Comparison of ENCODE assay signal across 8 cellular contexts in genomic region chr2:169361706-169362345, GRCh38. TPM values are rescaled to one million over a fixed set of nuclear protein-coding genes. Genes with fewer than 3 reads are reported as not detected.
A peak's percentile ranks its signal among the peaks of the same experiment; 100 is the strongest.
DNase-seq lines count a peak whose midpoint lies in the region; ATAC-seq, FAIRE-seq and TF ChIP-seq lines count a peak whose summit lies in the region.

No MANE protein-coding gene starts in this region.

- H3K9me3 Mint-ChIP-seq in activated CD8-positive, alpha-beta T cell treated with anti-CD3 and anti-CD28 coated beads, Interleukin-2, amount 10 ng/mL, durations not matched to agents 7 days and 5 days (ENCODE audit: insufficient read depth), result no peaks in the 10 kb centered on the region

- peak overlapping the region; percentile 87 for H3K4me3 Mint-ChIP-seq in activated CD8-positive, alpha-beta T cell treated with anti-CD3 and anti-CD28 coated beads, Interleukin-2, amount 10 ng/mL, durations not matched to agents 7 days and 5 days

- H3K4me3 ChIP-seq in pancreas, result peak overlapping the region; percentile 12 to 59 (median 37)

- no peak for FAIRE-seq in pancreas (lab: Jason Lieb, UNC)

- CTCF ChIA-PET in activated CD8-positive, alpha-beta T cell treated with anti-CD3 and anti-CD28 coated beads, Interleukin-2, amount 10 ng/mL, durations not matched to agents 7 days and 5 days (lab: Charles Lee), result interaction anchor here (1.0 kb wide), 1 partner anchor 656 kb away, joined by 3 read pairs; no protein-coding TSS in a partner anchor

- no peak overlapping the region for H3K27ac ChIP-seq in pancreas

- TF ChIP-seq CTCF in pancreas (IDR thresholded peaks at IDR 0.05), result no peak

- peaks cover 0 to 8% (median 4%) of the 10 kb centered on the region in 4 donors for H3K27me3 ChIP-seq in pancreas

- H3K4me1 ChIP-seq in pancreas, result peaks cover 8 to 21% (median 12%) of the 10 kb centered on the region in 3 donors

- H3K4me1 Mint-ChIP-seq in activated CD8-positive, alpha-beta T cell treated with anti-CD3 and anti-CD28 coated beads, Interleukin-2, amount 10 ng/mL, durations not matched to agents 7 days and 5 days (ENCODE audit: low read depth), result peaks cover 36% of the 10 kb centered on the region

- no peaks in the 10 kb centered on the region for H3K36me3 ChIP-seq in pancreas

- intact Hi-C loops in pancreas (cut with DNase I), result no loop called here

- H3K36me3 Mint-ChIP-seq in activated CD8-positive, alpha-beta T cell treated with anti-CD3 and anti-CD28 coated beads, Interleukin-2, amount 10 ng/mL, durations not matched to agents 7 days and 5 days (ENCODE audit: low read depth), result peaks cover 4% of the 10 kb centered on the region

- in situ Hi-C loops in G401 (cut with HindIII; ENCODE audit: low sequenced_read_pairs), result no loop called here

- WGBS in pancreas, 2 donors, result 0 to 1% methylated on average over 53 to 57 of the region's 57 CpGs

- POLR2A ChIA-PET in activated CD8-positive, alpha-beta T cell treated with anti-CD3 and anti-CD28 coated beads, Interleukin-2, amount 10 ng/mL, durations not matched to agents 7 days and 5 days (lab: Charles Lee), result interaction anchor here (0.5 kb wide), 1 partner anchor 230 kb away, joined by 3 read pairs; no protein-coding TSS in a partner anchor

- H3K9me3 ChIP-seq in pancreas, result no peaks in the 10 kb centered on the region

- peak; percentile 4 for ATAC-seq in activated CD8-positive, alpha-beta T cell treated with anti-CD3 and anti-CD28 coated beads, Interleukin-2, amount 10 ng/mL, durations not matched to agents 7 days and 5 days
- ATAC-seq in pancreas (peak; percentile 39 to 61 (median 52)), GM18520 (IDR thresholded peaks at IDR 0.05; ENCODE audit: unreplicated experiment) (no peak)

- DNase-seq in NCI-H345 (lab: John Stamatoyannopoulos, UW), result peak; percentile 41
- DNase-seq in NCI-H345 treated with DMSO at 0.1 percent for 48 hours (lab: John Stamatoyannopoulos, UW; ENCODE audit: unreplicated experiment), result no peak
- peak; percentile 23 for DNase-seq in activated CD8-positive, alpha-beta T cell treated with anti-CD3 and anti-CD28 coated beads, Interleukin-2, amount 10 ng/mL, durations not matched to agents 7 days and 5 days
- DNase-seq in germinal center (ENCODE audit: low spot score), result peak; percentile 19
- DNase-seq in pancreas, result peak in 5 of 6 donors; percentile 13 to 75 (median 24)
- no peak for DNase-seq in G401 (ENCODE audit: low spot score)
- no peak for DNase-seq in NK-92 (lab: John Stamatoyannopoulos, UW; ENCODE audit: unreplicated experiment)

- H3K27ac Mint-ChIP-seq in activated CD8-positive, alpha-beta T cell treated with anti-CD3 and anti-CD28 coated beads, Interleukin-2, amount 10 ng/mL, durations not matched to agents 7 days and 5 days, result no peak overlapping the region

- H3K27me3 Mint-ChIP-seq in activated CD8-positive, alpha-beta T cell treated with anti-CD3 and anti-CD28 coated beads, Interleukin-2, amount 10 ng/mL, durations not matched to agents 7 days and 5 days (ENCODE audit: low read depth), result peaks cover 51% of the 10 kb centered on the region

RNA-seq across cellular contexts. Expression of gene LRP2, which starts 0.5 kb away (rescaled TPM):
- total RNA-seq in activated CD8-positive, alpha-beta T cell treated with anti-CD3 and anti-CD28 coated beads, Interleukin-2, amount 10 ng/mL, durations not matched to agents 7 days and 5 days, result under 1 TPM; 0.03 to 0.21 TPM
- under 1 TPM in 1 of 6 donors, not detected in 5; 0.06 TPM for total RNA-seq in pancreas
- under 1 TPM in 1 of 2 donors, not detected in 1; 0.08 TPM for polyA plus RNA-seq in pancreas
- total RNA-seq in G401 (2014; rRNA removed; shearing (Covaris generic)), result not detected in 2 replicates

Comparison
In these comparisons a context has a peak if more than half of its experiments do, and no peak if none do; other contexts are left out.
1. DNase-seq: peak in NCI-H345 (single experiment), activated CD8-positive, alpha-beta T cell treated with anti-CD3 and anti-CD28 coated beads, Interleukin-2, amount 10 ng/mL, durations not matched to agents 7 days and 5 days (single experiment), germinal center (single experiment) and pancreas (5 of 6); none in NCI-H345 treated with DMSO at 0.1 percent for 48 hours (single experiment), G401 (single experiment) and NK-92 (single experiment).